Comparison of ENCODE assay signal across 8 cellular contexts in genomic region chr19:43465468-43466120, GRCh38. TPM values are rescaled to one million over a fixed set of nuclear protein-coding genes. Genes with fewer than 3 reads are reported as not detected.
DNase-seq lines count a peak whose midpoint lies in the region; ATAC-seq and FAIRE-seq lines count a peak whose summit lies in the region.

TSS of gene LYPD3 (minus strand) at chr19:43465608. CDS start at chr19:43465571, 37 bp downstream.

- H3K4me1 Mint-ChIP-seq in activated CD4-positive, alpha-beta T cell treated with anti-CD3 and anti-CD28 coated beads for 36 hours, result peaks cover 65% of the 10 kb centered on the region
- peaks cover 26% of the 10 kb centered on the region for H3K4me1 Mint-ChIP-seq in activated naive CD8-positive, alpha-beta T cell treated with anti-CD3 and anti-CD28 coated beads, Interleukin-2, amount 10 ng/mL, durations not matched to agents 7 days and 5 days
- peaks cover 22 to 26% of the 10 kb centered on the region in 2 donors for H3K4me1 Mint-ChIP-seq in immature natural killer cell

- peak within 1 kb of the TSS; percentile 93 for H3K27ac Mint-ChIP-seq in activated CD4-positive, alpha-beta T cell treated with anti-CD3 and anti-CD28 coated beads for 36 hours
- peak within 1 kb of the TSS; percentile 91 for H3K27ac Mint-ChIP-seq in activated naive CD8-positive, alpha-beta T cell treated with anti-CD3 and anti-CD28 coated beads, Interleukin-2, amount 10 ng/mL, durations not matched to agents 7 days and 5 days
- H3K27ac Mint-ChIP-seq in immature natural killer cell, result peak within 1 kb of the TSS; percentile 24 to 99 (median 98)

- H3K27me3 Mint-ChIP-seq in activated CD4-positive, alpha-beta T cell treated with anti-CD3 and anti-CD28 coated beads for 36 hours, result no peaks in the 10 kb centered on the region
- no peaks in the 10 kb centered on the region for H3K27me3 Mint-ChIP-seq in activated naive CD8-positive, alpha-beta T cell treated with anti-CD3 and anti-CD28 coated beads, Interleukin-2, amount 10 ng/mL, durations not matched to agents 7 days and 5 days
- peaks cover 5 to 6% (median 5%) of the 10 kb centered on the region in 3 donors for H3K27me3 Mint-ChIP-seq in immature natural killer cell (ENCODE audit: low read depth in 3 of 3)

- POLR2A ChIA-PET in activated CD4-positive, alpha-beta T cell treated with anti-CD3 and anti-CD28 coated beads for 36 hours (lab: Charles Lee), result no interaction called here
- POLR2A ChIA-PET in activated naive CD8-positive, alpha-beta T cell treated with anti-CD3 and anti-CD28 coated beads, Interleukin-2, amount 10 ng/mL, durations not matched to agents 7 days and 5 days (lab: Charles Lee), result interaction anchor here (0.6 to 3.9 kb wide), 3 partner anchors 9 to 137 kb away, joined by 4 to 26 read pairs (median 7); partner anchors contain the start of gene PHLDB3

- CTCF ChIA-PET in activated CD4-positive, alpha-beta T cell treated with anti-CD3 and anti-CD28 coated beads for 36 hours (lab: Charles Lee), result interaction anchor here (0.6 to 4.9 kb wide), 4 partner anchors 18 to 203 kb away, joined by 3 to 44 read pairs (median 16); no protein-coding TSS in a partner anchor

- peaks cover 5% of the 10 kb centered on the region for H3K36me3 Mint-ChIP-seq in activated CD4-positive, alpha-beta T cell treated with anti-CD3 and anti-CD28 coated beads for 36 hours (ENCODE audit: low read depth)
- no peaks in the 10 kb centered on the region for H3K36me3 Mint-ChIP-seq in activated naive CD8-positive, alpha-beta T cell treated with anti-CD3 and anti-CD28 coated beads, Interleukin-2, amount 10 ng/mL, durations not matched to agents 7 days and 5 days
- H3K36me3 Mint-ChIP-seq in immature natural killer cell, result no peaks in the 10 kb centered on the region

- FAIRE-seq in GM19239 (lab: Jason Lieb, UNC), result no peak

- intact Hi-C loops in activated CD4-positive, alpha-beta T cell treated with anti-CD3 and anti-CD28 coated beads for 36 hours (cut with DNase I, micrococcal nuclease), result no loop called here

- no peak for ATAC-seq in activated CD4-positive, alpha-beta T cell treated with anti-CD3 and anti-CD28 coated beads for 36 hours
- no peak for ATAC-seq in activated naive CD8-positive, alpha-beta T cell treated with anti-CD3 and anti-CD28 coated beads, Interleukin-2, amount 10 ng/mL, durations not matched to agents 7 days and 5 days (ENCODE audit: low read depth)
- ATAC-seq in GM21786 (IDR thresholded peaks at IDR 0.05; ENCODE audit: unreplicated experiment), result no peak

- H3K27ac ChIP-seq in temporal lobe (ENCODE audit: low read depth, low read length), result peak within 1 kb of the TSS; percentile 88

- peak within 1 kb of the TSS; percentile 87 for H3K4me3 Mint-ChIP-seq in activated CD4-positive, alpha-beta T cell treated with anti-CD3 and anti-CD28 coated beads for 36 hours
- H3K4me3 Mint-ChIP-seq in activated naive CD8-positive, alpha-beta T cell treated with anti-CD3 and anti-CD28 coated beads, Interleukin-2, amount 10 ng/mL, durations not matched to agents 7 days and 5 days, result peak within 1 kb of the TSS; percentile 82
- peak within 1 kb of the TSS; percentile 92 to 98 (median 96) for H3K4me3 Mint-ChIP-seq in immature natural killer cell

- no peaks in the 10 kb centered on the region for H3K9me3 Mint-ChIP-seq in activated CD4-positive, alpha-beta T cell treated with anti-CD3 and anti-CD28 coated beads for 36 hours (ENCODE audit: low read depth)
- H3K9me3 Mint-ChIP-seq in activated naive CD8-positive, alpha-beta T cell treated with anti-CD3 and anti-CD28 coated beads, Interleukin-2, amount 10 ng/mL, durations not matched to agents 7 days and 5 days, result no peaks in the 10 kb centered on the region
- H3K9me3 Mint-ChIP-seq in immature natural killer cell, result no peaks in the 10 kb centered on the region

- DNase-seq in activated CD4-positive, alpha-beta T cell treated with anti-CD3 and anti-CD28 coated beads for 36 hours, result peak; percentile 38
- DNase-seq in activated CD4-positive, alpha-beta T cell treated with anti-CD3 and anti-CD28 coated beads, Interleukin-2, amount 50 U/mL, for 48 hours, result no peak
- no peak for DNase-seq in activated naive CD8-positive, alpha-beta T cell treated with anti-CD3 and anti-CD28 coated beads, Interleukin-2, amount 10 ng/mL, durations not matched to agents 7 days and 5 days
- DNase-seq in immature natural killer cell (no peak), GM19239 (ENCODE audit: insufficient read length, low spot score) (no peak)
- DNase-seq in activated CD4-positive, CD25-positive, alpha-beta regulatory T cell (lab: John Stamatoyannopoulos, UW), result no peak

RNA-seq across cellular contexts. Expression of gene LYPD3, which starts in this region (rescaled TPM):
- 1 to 10 TPM; 2.1 to 3.1 TPM for total RNA-seq in activated CD4-positive, alpha-beta T cell treated with anti-CD3 and anti-CD28 coated beads for 36 hours
- 1 to 10 TPM; 1.2 to 1.8 TPM for total RNA-seq in activated naive CD8-positive, alpha-beta T cell treated with anti-CD3 and anti-CD28 coated beads, Interleukin-2, amount 10 ng/mL, durations not matched to agents 7 days and 5 days
- 1 to 10 TPM; 1.3 to 2.4 (median 1.4) TPM for polyA plus RNA-seq in immature natural killer cell
- 0.49 TPM for total RNA-seq in temporal lobe
